ENCODE assay signal across 7 cellular contexts in genomic region chr13:46051958-46052313, GRCh38. TPM values are rescaled to one million over a fixed set of nuclear protein-coding genes. Genes with fewer than 3 reads are reported as not detected.
DNase-seq lines count a peak whose midpoint lies in the region; ATAC-seq, FAIRE-seq and TF ChIP-seq lines count a peak whose summit lies in the region.

No MANE protein-coding gene starts in this region.

- no peak overlapping the region for H3K14ac ChIP-seq in H1 (ENCODE audit: insufficient read length)

- H3K4me3 ChIP-seq in MM.1S (ENCODE audit: low read length) (peak overlapping the region; percentile 85), H1 (ENCODE audit: extremely low read depth in 1 of 4, insufficient read depth in 2 of 4, low read depth in 3 of 4, low read length in 4 of 4) (peak overlapping the region; percentile 84 to 99 (median 92))

- H3K4me2 ChIP-seq in MM.1S (ENCODE audit: low read depth, low read length) = peak overlapping the region; percentile 68
- peak overlapping the region; percentile 61 to 74 for H3K4me2 ChIP-seq in H1 (ENCODE audit: insufficient read depth in 1 of 2, low read depth in 2 of 2, low read length in 2 of 2)

- ATAC-seq in GM21515 (IDR thresholded peaks at IDR 0.05; ENCODE audit: unreplicated experiment) = peak; percentile 17

- peaks cover 10% of the 10 kb centered on the region; the same call in 1 of the 2 replicates for H3K4me1 ChIP-seq in MM.1S (ENCODE audit: low read length)
- H3K4me1 ChIP-seq in H1 (replicated peaks in 1 of 4; ENCODE audit: control insufficient read depth in 3 of 4, insufficient read depth in 4 of 4, low read length in 3 of 4) = peaks cover 0 to 2% (median 0%) of the 10 kb centered on the region in 4 experiments; a peak in 1 of 7 replicates

- H3K79me2 ChIP-seq in MM.1S (ENCODE audit: low read length) (peaks cover 46% of the 10 kb centered on the region), H1 (ENCODE audit: control insufficient read depth in 1 of 2, insufficient read depth in 2 of 2, low read length in 2 of 2) (peaks cover 18 to 52% of the 10 kb centered on the region in 2 experiments)

- H3K56ac ChIP-seq in H1 (replicated peaks; ENCODE audit: insufficient read length, low read depth, low read length) = no peak overlapping the region

- CTCF ChIA-PET in H1 (lab: Charles Lee; ENCODE audit: partially characterized antibody) = interaction anchor here (0.6 to 2.7 kb wide), 3 partner anchors 67 to 106 kb away, joined by 3 to 10 read pairs (median 4); no protein-coding TSS in a partner anchor

- no peak overlapping the region for H3K18ac ChIP-seq in H1 (ENCODE audit: extremely low read depth, low read length)

- H3K27ac ChIP-seq in MM.1S (ENCODE audit: low read length) (peak overlapping the region; percentile 74; the same call in 1 of the 2 replicates), H1 (ENCODE audit: low read depth, low read length) (peak overlapping the region; percentile 80; the same call in 1 of the 2 replicates)

- peaks cover 8% of the 10 kb centered on the region for H3K23me2 ChIP-seq in H1 (ENCODE audit: low read depth, low read length)

- no peaks in the 10 kb centered on the region for H3K9me2 ChIP-seq in MM.1S (replicated peaks; ENCODE audit: insufficient read depth, low read length)

- H4K5ac ChIP-seq in H1 (ENCODE audit: insufficient read length, low read depth, low read length) = no peak overlapping the region

- H3K36me3 ChIP-seq in MM.1S (replicated peaks; ENCODE audit: insufficient read depth, low read length) (no peaks in the 10 kb centered on the region), H1 (ENCODE audit: control insufficient read depth in 2 of 4, insufficient read depth in 4 of 4, low read length in 3 of 4) (no peaks in the 10 kb centered on the region)

- H3K27me3 Mint-ChIP-seq in nephron (ENCODE audit: low read depth) = no peaks in the 10 kb centered on the region

- no peak overlapping the region for H3K23ac ChIP-seq in H1 (ENCODE audit: insufficient read length)

- POLR2A ChIA-PET in H1 (lab: Charles Lee; ENCODE audit: partially characterized antibody) = interaction anchor here (0.9 to 1.2 kb wide), 6 partner anchors 9 to 242 kb away, joined by 3 to 6 read pairs (median 4); no protein-coding TSS in a partner anchor

- H3F3A ChIP-seq in MM.1S (ENCODE audit: insufficient read depth, low read length) = peaks cover 8% of the 10 kb centered on the region; the same call in 1 of the 2 replicates

- no peak for FAIRE-seq in H1 (lab: Jason Lieb, UNC)

- H2BK5ac ChIP-seq in H1 (ENCODE audit: low read depth, low read length) = peak overlapping the region; percentile 45; the same call in 1 of the 2 replicates

- H3K9ac ChIP-seq in MM.1S (ENCODE audit: low read length) = peak overlapping the region; percentile 79
- peak overlapping the region; percentile 78 to 88 (median 82) for H3K9ac ChIP-seq in H1 (replicated peaks in 1 of 4; ENCODE audit: extremely low read depth in 1 of 4, low read depth in 3 of 4, low read length in 3 of 4)

- peak overlapping the region; percentile 82 to 97 (median 96) for H3K27ac Mint-ChIP-seq in nephron

- no peaks in the 10 kb centered on the region for H4K20me1 ChIP-seq in MM.1S (ENCODE audit: insufficient read depth, low read length)
- peaks cover 4% of the 10 kb centered on the region in 2 experiments for H4K20me1 ChIP-seq in H1 (replicated peaks in 1 of 2; ENCODE audit: control insufficient read depth in 1 of 2, insufficient read depth in 2 of 2, low read length in 2 of 2)

- H3K79me1 ChIP-seq in H1 (ENCODE audit: low read depth, low read length) = no peaks in the 10 kb centered on the region

- H2AK5ac ChIP-seq in H1 (ENCODE audit: low read depth, low read length) = no peak overlapping the region

- H2BK20ac ChIP-seq in H1 (ENCODE audit: low read length) = no peak overlapping the region

- no peak for TF ChIP-seq RAD21 in H1 (IDR thresholded peaks at IDR 0.05 in 1 of 2, conservative IDR thresholded peaks at IDR 0.05 in 1 of 2; ENCODE audit: low read depth in 2 of 2, low read length in 2 of 2)

- H3K9me3 ChIP-seq in MM.1S (replicated peaks; ENCODE audit: insufficient read depth, low read length) = no peaks in the 10 kb centered on the region
- no peaks in the 10 kb centered on the region for H3K9me3 ChIP-seq in H1 (ENCODE audit: insufficient read depth in 2 of 2, low read depth in 1 of 2, low read length in 1 of 2)

- no peak for TF ChIP-seq EP300 in H1 (IDR thresholded peaks at IDR 0.05; ENCODE audit: borderline replicate concordance in 1 of 2, low read depth in 2 of 2, low read length in 2 of 2)

- H3K4me3 Mint-ChIP-seq in nephron = peak overlapping the region; percentile 93 to 98 (median 93)

- peak overlapping the region; percentile 97; the same call in 1 of the 2 replicates for H4K8ac ChIP-seq in H1 (ENCODE audit: extremely low read depth, insufficient read depth, low read length)

- H3K36me3 Mint-ChIP-seq in nephron (ENCODE audit: low read depth) = no peaks in the 10 kb centered on the region

- peak; percentile 6 for DNase-seq in MM.1S
- DNase-seq in H1 (ENCODE audit: low read depth in 1 of 2, low spot score in 2 of 2) = no peak
- no peak for DNase-seq in NCI-H69 (lab: John Stamatoyannopoulos, UW)
- no peak for DNase-seq in COLO668 (lab: John Stamatoyannopoulos, UW; ENCODE audit: unreplicated experiment)
- no peak for DNase-seq in COLO829 (ENCODE audit: low spot score)

- H3K27me3 ChIP-seq in MM.1S (replicated peaks; ENCODE audit: insufficient read depth, low read length) = no peaks in the 10 kb centered on the region
- H3K27me3 ChIP-seq in H1 (replicated peaks in 1 of 4; ENCODE audit: control insufficient read depth in 3 of 4, extremely low read depth in 1 of 4, insufficient read depth in 3 of 4, low read length in 3 of 4) = no peaks in the 10 kb centered on the region

- no peak for TF ChIP-seq CTCF in MM.1S (IDR thresholded peaks at IDR 0.05; ENCODE audit: low read length)
- TF ChIP-seq CTCF in H1 (IDR thresholded peaks at IDR 0.05; ENCODE audit: control extremely low read depth in 1 of 3, insufficient read depth in 1 of 3, low read depth in 1 of 3, low read length in 3 of 3) = no peak
- TF ChIP-seq CTCF in nephron (IDR thresholded peaks at IDR 0.05; ENCODE audit: unreplicated experiment in 3 of 3) = no peak

- H2AFZ ChIP-seq in MM.1S (ENCODE audit: low read length) (peak overlapping the region; percentile 69), H1 (ENCODE audit: low read length) (0 out of 2 replicates have a peak overlapping the region, but pooled peaks have one; percentile 18)

- WGBS in H1 (ENCODE audit: extremely low coverage in 1 of 2, insufficient coverage in 1 of 2, insufficient read length in 1 of 2, insufficient replicate concordance in 2 of 2, low coverage in 1 of 2, low lambda C conversion rate in 2 of 2, missing lambda C conversion rate in 1 of 2), 2 experiments = 5% methylated on average over 7 of the region's 7 CpGs; no CpG with 5 or more reads in 1 of the 2 experiments

- no peak overlapping the region for H4K91ac ChIP-seq in H1 (replicated peaks; ENCODE audit: insufficient read length, low read length)

- no peak overlapping the region for H2BK120ac ChIP-seq in H1 (replicated peaks; ENCODE audit: low read depth, low read length)

- H3K4ac ChIP-seq in H1 (replicated peaks; ENCODE audit: insufficient read length, low read depth, low read length) = no peak overlapping the region

- TF ChIP-seq POLR2A in H1 (IDR thresholded peaks at IDR 0.05; ENCODE audit: control extremely low read depth in 1 of 2, low read depth in 2 of 2, low read length in 2 of 2) = no peak

- H3K9me3 Mint-ChIP-seq in nephron = no peaks in the 10 kb centered on the region

- H2BK15ac ChIP-seq in H1 (ENCODE audit: low read length) = no peak overlapping the region

- H3K4me1 Mint-ChIP-seq in nephron = peaks cover 42% of the 10 kb centered on the region

- H2BK12ac ChIP-seq in H1 (ENCODE audit: low read depth, low read length) = no peak overlapping the region

TF ChIP-seq in H1, 55 proteins besides CTCF, POLR2A, EP300 and RAD21 (continues in another document):
- no peak for TF ChIP-seq GTF2F1 (IDR thresholded peaks at IDR 0.05; ENCODE audit: borderline replicate concordance, low read depth, low read length)
- no peak for TF ChIP-seq SIN3A (conservative IDR thresholded peaks at IDR 0.05 in 1 of 2, IDR thresholded peaks at IDR 0.05 in 1 of 2; ENCODE audit: low read depth in 1 of 2, low read length in 2 of 2)
- TF ChIP-seq RBBP5 (IDR thresholded peaks at IDR 0.05; ENCODE audit: borderline replicate concordance, low read depth, low read length) = no peak
- TF ChIP-seq POU5F1 (IDR thresholded peaks at IDR 0.05; ENCODE audit: low read depth, low read length) = no peak
- no peak for TF ChIP-seq BRCA1 (IDR thresholded peaks at IDR 0.05; ENCODE audit: low read depth, low read length)
- TF ChIP-seq BACH1 (IDR thresholded peaks at IDR 0.05; ENCODE audit: low read length) = no peak
- TF ChIP-seq SRF (IDR thresholded peaks at IDR 0.05; ENCODE audit: low read depth, low read length) = no peak
- TF ChIP-seq TAF1 (IDR thresholded peaks at IDR 0.05; ENCODE audit: low read depth, low read length) = no peak
- no peak for TF ChIP-seq MAX (IDR thresholded peaks at IDR 0.05)
- no peak for TF ChIP-seq GABPA (IDR thresholded peaks at IDR 0.05; ENCODE audit: borderline replicate concordance, insufficient read depth, low read length)
- no peak for TF ChIP-seq ASH2L (IDR thresholded peaks at IDR 0.05; ENCODE audit: low read length)

RNA-seq across cellular contexts. Expression of gene ZC3H13, which starts 0.6 kb away (rescaled TPM):
- 57.8 and 60.9 TPM in 2 replicates for total RNA-seq in H1 (2021; fragmentation: NEBNext Ultra II Directional; extraction: Animal tissue kit (Norgen Biotek cat#: 25700))
- 5.1 and 6.0 TPM in 2 replicates for polyA plus RNA-seq in H1 (2011; rRNA removed)
- polyA plus RNA-seq in H1 (2011; cell fraction: cytosol; rRNA removed) = 8.3 TPM
- 11.4 TPM for polyA plus RNA-seq in H1 (2011; cell fraction: nucleus; rRNA removed)
- 31.9 to 46.4 TPM (median 37.4 TPM) in 4 replicates for polyA plus RNA-seq in H1 (2012, experiment 1 of 2)
- 2.5 TPM for polyA plus RNA-seq in H1 (2012, experiment 2 of 2)
- 79.4 TPM for polyA plus RNA-seq in H1 (2013, experiment 1 of 2)
- 89.7 TPM for polyA plus RNA-seq in H1 (2013, experiment 2 of 2)
- polyA minus RNA-seq in H1 (2011; rRNA and poly(A)+ RNA removed) = 12.7 and 23.9 TPM in 2 replicates
- polyA minus RNA-seq in H1 (2011; cell fraction: cytosol; rRNA and poly(A)+ RNA removed) = 10.3 TPM
- polyA minus RNA-seq in H1 (2011; cell fraction: nucleus; rRNA and poly(A)+ RNA removed) = 21.0 TPM

RNA-seq across cellular contexts. Expression of gene CPB2, which starts 52.9 kb away (rescaled TPM):
- not detected in 2 replicates for total RNA-seq in H1 (2021; fragmentation: NEBNext Ultra II Directional; extraction: Animal tissue kit (Norgen Biotek cat#: 25700))
- not detected in 2 replicates for polyA plus RNA-seq in H1 (2011; rRNA removed)
- not detected for polyA plus RNA-seq in H1 (2011; cell fraction: cytosol; rRNA removed)
- polyA plus RNA-seq in H1 (2011; cell fraction: nucleus; rRNA removed) = not detected
- not detected in 4 replicates for polyA plus RNA-seq in H1 (2012, experiment 1 of 2)
- not detected for polyA plus RNA-seq in H1 (2012, experiment 2 of 2)
- not detected for polyA plus RNA-seq in H1 (2013, experiment 1 of 2)
- not detected for polyA plus RNA-seq in H1 (2013, experiment 2 of 2)
- not detected in 2 replicates for polyA minus RNA-seq in H1 (2011; rRNA and poly(A)+ RNA removed)
- polyA minus RNA-seq in H1 (2011; cell fraction: cytosol; rRNA and poly(A)+ RNA removed) = not detected
- not detected for polyA minus RNA-seq in H1 (2011; cell fraction: nucleus; rRNA and poly(A)+ RNA removed)
